In the genomic region with DNA sequence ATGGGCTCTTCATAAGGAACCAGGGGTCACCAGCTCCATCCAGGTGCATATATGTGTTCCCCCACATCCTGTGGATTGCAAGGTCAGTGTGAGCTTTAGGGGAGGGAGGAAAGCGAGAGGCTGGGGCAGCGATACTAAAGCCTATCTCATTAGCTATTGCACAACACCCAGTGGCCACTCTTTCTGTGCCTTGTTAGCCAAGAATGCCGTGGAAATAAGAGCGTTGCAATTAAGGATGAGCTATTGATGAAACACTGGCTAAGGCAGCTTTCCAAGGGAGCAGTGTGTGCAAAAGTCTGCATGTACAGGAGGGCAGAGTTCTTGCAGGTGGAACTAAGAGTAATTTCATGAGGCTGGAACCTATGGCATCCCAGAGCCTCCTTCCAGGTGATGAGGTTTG, we compare ENCODE assay signal across 1 cellular context.
TF ChIP-seq lines count a peak whose summit lies in the region.

No MANE protein-coding gene starts in this region.

TF ChIP-seq in H1, 55 proteins besides CTCF, POLR2A, EP300 and RAD21:
- TF ChIP-seq CEBPB (IDR thresholded peaks at IDR 0.05; ENCODE audit: low read depth, low read length) (0 out of 2 replicates have a peak, but pooled peaks have one; percentile 28), SIN3A (conservative IDR thresholded peaks at IDR 0.05 in 1 of 2, IDR thresholded peaks at IDR 0.05 in 1 of 2; ENCODE audit: low read depth in 1 of 2, low read length in 2 of 2) (no peak), SP1 (IDR thresholded peaks at IDR 0.05; ENCODE audit: low read depth, low read length) (no peak)
TF ChIP-seq in H1: peak in this region for 1.
